In genomic region chr22:32810241-32811133, GRCh38 we compare ENCODE assay signal across 1 cellular context.
TF ChIP-seq lines count a peak whose summit lies in the region.

No MANE protein-coding gene starts in this region.

TF ChIP-seq in HEK293, 187 proteins besides CTCF, POLR2A, EP300 and RAD21 (continued from another document):
- no peak for TF ChIP-seq ZNF112 (tag by site-specific recombination; IDR thresholded peaks at IDR 0.05)
- TF ChIP-seq ZNF19 (tag by site-specific recombination; IDR thresholded peaks at IDR 0.05; ENCODE audit: low read depth) = no peak
- TF ChIP-seq REST (tag by site-specific recombination; IDR thresholded peaks at IDR 0.05) = no peak
- TF ChIP-seq ZNF777 (tag by site-specific recombination; IDR thresholded peaks at IDR 0.05; ENCODE audit: borderline replicate concordance) = no peak
- TF ChIP-seq ZNF701 (tag by site-specific recombination; IDR thresholded peaks at IDR 0.05) = no peak
- TF ChIP-seq ZBTB6 (tag by site-specific recombination; IDR thresholded peaks at IDR 0.05) = no peak
- no peak for TF ChIP-seq AEBP2 (tag by site-specific recombination; IDR thresholded peaks at IDR 0.05; ENCODE audit: borderline replicate concordance)
- TF ChIP-seq ATF2 (tag by site-specific recombination; IDR thresholded peaks at IDR 0.05; ENCODE audit: low read depth) = no peak
- no peak for TF ChIP-seq ZNF596 (tag by site-specific recombination; IDR thresholded peaks at IDR 0.05)
- no peak for TF ChIP-seq ZNF426 (tag by site-specific recombination; IDR thresholded peaks at IDR 0.05)
- TF ChIP-seq ELK4 (IDR thresholded peaks at IDR 0.05; ENCODE audit: borderline replicate concordance, low read depth, low read length) = no peak
- no peak for TF ChIP-seq ZNF76 (tag by site-specific recombination; IDR thresholded peaks at IDR 0.05; ENCODE audit: borderline replicate concordance, low read depth)
- TF ChIP-seq ZNF16 (tag by site-specific recombination; IDR thresholded peaks at IDR 0.05; ENCODE audit: low read depth) = no peak
- TF ChIP-seq ZNF202 (tag by site-specific recombination; IDR thresholded peaks at IDR 0.05; ENCODE audit: borderline replicate concordance) = no peak
- TF ChIP-seq ZNF423 (tag by site-specific recombination; IDR thresholded peaks at IDR 0.05) = no peak
- TF ChIP-seq MYNN (tag by site-specific recombination; IDR thresholded peaks at IDR 0.05; ENCODE audit: borderline replicate concordance) = no peak
- TF ChIP-seq PATZ1 (tag by site-specific recombination; IDR thresholded peaks at IDR 0.05) = 0 out of 2 replicates have a peak, but pooled peaks have one; percentile 25
- TF ChIP-seq ZSCAN23 (tag by site-specific recombination; IDR thresholded peaks at IDR 0.05) = no peak
- TF ChIP-seq SP2 (tag by site-specific recombination; IDR thresholded peaks at IDR 0.05) = no peak
- TF ChIP-seq ZBTB48 (tag by site-specific recombination; IDR thresholded peaks at IDR 0.05) = no peak
- TF ChIP-seq ZNF266 (tag by site-specific recombination; IDR thresholded peaks at IDR 0.05; ENCODE audit: low read depth) = no peak
- no peak for TF ChIP-seq ZFHX2 (tag by site-specific recombination; conservative IDR thresholded peaks at IDR 0.05)
- no peak for TF ChIP-seq ZNF184 (tag by site-specific recombination; IDR thresholded peaks at IDR 0.05)
